ENCODE assay signal across 2 cellular contexts in genomic region chr12:11968516-11968915, GRCh38.
TF ChIP-seq lines count a peak whose summit lies in the region.

No MANE protein-coding gene starts in this region.

TF ChIP-seq in IMR-90, 13 proteins besides CTCF, POLR2A, EP300 and RAD21:
- no peak for TF ChIP-seq RFX5 (IDR thresholded peaks at IDR 0.05; ENCODE audit: low read depth, low read length)
- TF ChIP-seq, protein P1, sequence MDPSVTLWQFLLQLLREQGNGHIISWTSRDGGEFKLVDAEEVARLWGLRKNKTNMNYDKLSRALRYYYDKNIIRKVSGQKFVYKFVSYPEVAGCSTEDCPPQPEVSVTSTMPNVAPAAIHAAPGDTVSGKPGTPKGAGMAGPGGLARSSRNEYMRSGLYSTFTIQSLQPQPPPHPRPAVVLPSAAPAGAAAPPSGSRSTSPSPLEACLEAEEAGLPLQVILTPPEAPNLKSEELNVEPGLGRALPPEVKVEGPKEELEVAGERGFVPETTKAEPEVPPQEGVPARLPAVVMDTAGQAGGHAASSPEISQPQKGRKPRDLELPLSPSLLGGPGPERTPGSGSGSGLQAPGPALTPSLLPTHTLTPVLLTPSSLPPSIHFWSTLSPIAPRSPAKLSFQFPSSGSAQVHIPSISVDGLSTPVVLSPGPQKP (IDR thresholded peaks at IDR 0.05; ENCODE audit: borderline replicate concordance, low read depth, low read length) = no peak
- no peak for TF ChIP-seq MXI1 (IDR thresholded peaks at IDR 0.05; ENCODE audit: borderline replicate concordance, low read depth, low read length)
- no peak for TF ChIP-seq RCOR1 (IDR thresholded peaks at IDR 0.05; ENCODE audit: insufficient replicate concordance, low read length)
- no peak for TF ChIP-seq FOS (IDR thresholded peaks at IDR 0.05; ENCODE audit: low read depth, low read length)
- no peak for TF ChIP-seq NFE2L2 (IDR thresholded peaks at IDR 0.05; ENCODE audit: low read depth, low read length)
- no peak for TF ChIP-seq MAZ (IDR thresholded peaks at IDR 0.05; ENCODE audit: borderline replicate concordance, low read depth, low read length)
- TF ChIP-seq BHLHE40 (IDR thresholded peaks at IDR 0.05; ENCODE audit: low read depth, low read length) = no peak
- no peak for TF ChIP-seq CHD1 (IDR thresholded peaks at IDR 0.05; ENCODE audit: low read depth, low read length)
- TF ChIP-seq SMC3 (IDR thresholded peaks at IDR 0.05; ENCODE audit: low read depth, low read length) = no peak
- TF ChIP-seq MAFK (IDR thresholded peaks at IDR 0.05; ENCODE audit: low read depth, low read length) = no peak
- no peak for TF ChIP-seq CEBPB (IDR thresholded peaks at IDR 0.05; ENCODE audit: low read depth, low read length)
- TF ChIP-seq, protein P2, sequence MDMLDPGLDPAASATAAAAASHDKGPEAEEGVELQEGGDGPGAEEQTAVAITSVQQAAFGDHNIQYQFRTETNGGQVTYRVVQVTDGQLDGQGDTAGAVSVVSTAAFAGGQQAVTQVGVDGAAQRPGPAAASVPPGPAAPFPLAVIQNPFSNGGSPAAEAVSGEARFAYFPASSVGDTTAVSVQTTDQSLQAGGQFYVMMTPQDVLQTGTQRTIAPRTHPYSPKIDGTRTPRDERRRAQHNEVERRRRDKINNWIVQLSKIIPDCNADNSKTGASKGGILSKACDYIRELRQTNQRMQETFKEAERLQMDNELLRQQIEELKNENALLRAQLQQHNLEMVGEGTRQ (IDR thresholded peaks at IDR 0.05; ENCODE audit: low read depth, low read length) = no peak

TF ChIP-seq in H1, 55 proteins besides CTCF, POLR2A, EP300 and RAD21:
- TF ChIP-seq SP2 (IDR thresholded peaks at IDR 0.05; ENCODE audit: low read length) (no peak), CHD2 (IDR thresholded peaks at IDR 0.05; ENCODE audit: low read length) (no peak), TCF12 (IDR thresholded peaks at IDR 0.05; ENCODE audit: low read depth, low read length) (no peak), CEBPB (IDR thresholded peaks at IDR 0.05; ENCODE audit: low read depth, low read length) (no peak)
- TF ChIP-seq, protein P3, sequence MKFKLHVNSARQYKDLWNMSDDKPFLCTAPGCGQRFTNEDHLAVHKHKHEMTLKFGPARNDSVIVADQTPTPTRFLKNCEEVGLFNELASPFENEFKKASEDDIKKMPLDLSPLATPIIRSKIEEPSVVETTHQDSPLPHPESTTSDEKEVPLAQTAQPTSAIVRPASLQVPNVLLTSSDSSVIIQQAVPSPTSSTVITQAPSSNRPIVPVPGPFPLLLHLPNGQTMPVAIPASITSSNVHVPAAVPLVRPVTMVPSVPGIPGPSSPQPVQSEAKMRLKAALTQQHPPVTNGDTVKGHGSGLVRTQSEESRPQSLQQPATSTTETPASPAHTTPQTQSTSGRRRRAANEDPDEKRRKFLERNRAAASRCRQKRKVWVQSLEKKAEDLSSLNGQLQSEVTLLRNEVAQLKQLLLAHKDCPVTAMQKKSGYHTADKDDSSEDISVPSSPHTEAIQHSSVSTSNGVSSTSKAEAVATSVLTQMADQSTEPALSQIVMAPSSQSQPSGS (IDR thresholded peaks at IDR 0.05; ENCODE audit: low read length) = no peak
